25 cellular contexts compared by ENCODE assay signal in genomic region chr1:81492628-81493027, GRCh38.
"Had no signal": no experiment of that assay in that cellular context is flagged by ENCODE, and none has a peak within 500 bp of the region (broad histone marks: within the 10 kb centered on the region; RNA-seq: fewer than 3 reads in every experiment).

No MANE protein-coding gene starts in this region.

- H3K4me3 ChIP-seq: breast epithelium, K562, SJSA1 had no signal

- ATAC-seq: activated CD4-positive, CD25-positive, alpha-beta regulatory T cell treated with anti-CD3 and anti-CD28 coated beads, Interleukin-2, amount 50 U/mL, for 24 hours; activated CD8-positive, alpha-beta T cell treated with anti-CD3 and anti-CD28 coated beads, Interleukin-2, amount 10 ng/mL, durations not matched to agents 7 days and 5 days; K562; Panc1; SK-N-SH treated with all-trans-retinoic acid at 6 μM for 48 hours had no signal

- H3K27ac ChIP-seq: breast epithelium, SJSA1 had no signal

- H3K4me1 ChIP-seq: breast epithelium, SJSA1 had no signal

- DNase-seq: activated CD4-positive, alpha-beta T cell treated with anti-CD3 and anti-CD28 coated beads for 48 hours; activated CD4-positive, alpha-beta T cell treated with anti-CD3 and anti-CD28 coated beads, Interleukin-2, amount 50 U/mL, for 4 hours; activated CD8-positive, alpha-beta memory T cell treated with anti-CD3 and anti-CD28 coated beads, Interleukin-2, amount 50 U/mL, for 48 hours; activated CD8-positive, alpha-beta T cell treated with anti-CD3 and anti-CD28 coated beads, Interleukin-2, amount 10 ng/mL, durations not matched to agents 7 days and 5 days; activated T-cell treated with anti-CD3 and anti-CD28 coated beads, Interleukin-2, amount 50 U/mL, for 1 hour; aorta; Karpas-422; MM.1S; NCI-H1105; NCI-H1436; NCI-H1694 treated with DMSO at 0.1 percent for 48 hours; NCI-H2029 treated with DMSO at 0.1 percent for 48 hours; NCI-H510A treated with DMSO at 0.1 percent for 48 hours; NCI-H69; NK-92 treated with Interleukin-12 subunit alpha and Interleukin-12 subunit beta, amount 100 ng/mL, for 24 hours; OCI-M1; RPMI8226; SHP77; SW 1271 had no signal

- H3K36me3 ChIP-seq: breast epithelium, SJSA1 had no signal

- H3K27me3 ChIP-seq: breast epithelium, SJSA1 had no signal
